Comparison of ENCODE assay signal across 8 cellular contexts in genomic region chr13:40789275-40790231, GRCh38. TPM values are rescaled to one million over a fixed set of nuclear protein-coding genes. Genes with fewer than 3 reads are reported as not detected.
DNase-seq lines count a peak whose midpoint lies in the region; ATAC-seq, FAIRE-seq and TF ChIP-seq lines count a peak whose summit lies in the region.

SLC25A15 (plus strand) TSS chr13:40789611; CDS start chr13:40793227, 3,616 bp downstream.

- peaks cover 6 to 51% (median 36%) of the 10 kb centered on the region in 4 donors for H3K4me1 Mint-ChIP-seq in naive thymus-derived CD8-positive, alpha-beta T cell

- DNase-seq in DMS114 treated with DMSO at 0.1 percent for 48 hours (lab: John Stamatoyannopoulos, UW; ENCODE audit: unreplicated experiment) (peak; percentile 34), HL-60 (ENCODE audit: low read depth in 1 of 2, low spot score in 1 of 2) (peak; percentile 52 to 78), RCC 7860 (ENCODE audit: low spot score) (peak; percentile 58), fibroblast of mammary gland (ENCODE audit: low read depth) (peak; percentile 72)
- DNase-seq in activated T-helper 1 cell treated with anti-CD3 and anti-CD28 coated beads, Interleukin-2, amount 50 U/mL, for 16 hours (ENCODE audit: low read depth in 1 of 2, low spot score in 1 of 2) = peak; percentile 36 to 65
- DNase-seq in naive thymus-derived CD8-positive, alpha-beta T cell = peak; percentile 47 to 82 (median 72)
- peak; percentile 66 for DNase-seq in stimulated activated naive CD4-positive, alpha-beta T cell treated with Interleukin-2 at 50 U/mL for 16 hours (lab: John Stamatoyannopoulos, UW)

- H3K9me3 Mint-ChIP-seq in naive thymus-derived CD8-positive, alpha-beta T cell = no peaks in the 10 kb centered on the region

- FAIRE-seq in RCC 7860 (lab: Jason Lieb, UNC) = no peak

- TF ChIP-seq CTCF in HL-60 (IDR thresholded peaks at IDR 0.05; ENCODE audit: insufficient read depth, low read length) (no peak), fibroblast of mammary gland (conservative IDR thresholded peaks at IDR 0.05; ENCODE audit: control insufficient read depth, insufficient read depth, low read depth, low read length) (no peak)

- peaks cover 0 to 11% (median 5%) of the 10 kb centered on the region in 3 donors for H3K36me3 Mint-ChIP-seq in naive thymus-derived CD8-positive, alpha-beta T cell

- no peaks in the 10 kb centered on the region for H3K27me3 ChIP-seq in HL-60 (ENCODE audit: insufficient read depth, poor library complexity, severe bottlenecking)

- H3K27ac ChIP-seq in HL-60 (replicated peaks) = peak within 1 kb of the TSS; percentile 75

- peak; percentile 82 for ATAC-seq in GM19467 (IDR thresholded peaks at IDR 0.05; ENCODE audit: unreplicated experiment)
- peak; percentile 86 to 92 for ATAC-seq in naive thymus-derived CD8-positive, alpha-beta T cell

- peak within 1 kb of the TSS; percentile 55 to 90 (median 85) for H3K4me3 Mint-ChIP-seq in naive thymus-derived CD8-positive, alpha-beta T cell

- POLR2A ChIA-PET in naive thymus-derived CD8-positive, alpha-beta T cell (lab: Charles Lee) = interaction anchor here (0.6 to 4.1 kb wide), 11 partner anchors 9 to 405 kb away, joined by 3 to 26 read pairs (median 6); partner anchors contain the start of genes KBTBD7, MRPS31 and WBP4

- peak within 1 kb of the TSS; percentile 43 for H3K4me3 ChIP-seq in HL-60 (replicated peaks; ENCODE audit: insufficient read depth, low read length)
- H3K4me3 ChIP-seq in fibroblast of mammary gland (ENCODE audit: control insufficient read depth, low read depth, low read length) = peak within 1 kb of the TSS; percentile 73

- H3K27ac Mint-ChIP-seq in naive thymus-derived CD8-positive, alpha-beta T cell = peak within 1 kb of the TSS; percentile 40 to 95 (median 88)

- H3K27me3 Mint-ChIP-seq in naive thymus-derived CD8-positive, alpha-beta T cell = no peaks in the 10 kb centered on the region

RNA-seq across cellular contexts. Expression of gene SLC25A15, which starts in this region (rescaled TPM):
- total RNA-seq in naive thymus-derived CD8-positive, alpha-beta T cell = 10 to 100 TPM; 11.4 to 13.1 TPM
- polyA plus RNA-seq in naive thymus-derived CD8-positive, alpha-beta T cell = 10 to 100 TPM in 2 of 3 donors, 1 to 10 TPM in 1; 5.3 to 12.1 (median 10.2) TPM

Comparison
In these comparisons a context has a peak if more than half of its experiments do, and no peak if none do; other contexts are left out.
1. Peak in every context shown above with its lines: DNase-seq, ATAC-seq, H3K4me3 ChIP-seq and H3K27ac ChIP-seq.